Comparison of ENCODE assay signal across 1 cellular context in genomic region chr20:39081255-39081654, GRCh38.
TF ChIP-seq lines count a peak whose summit lies in the region.

No MANE protein-coding gene starts in this region.

TF ChIP-seq in GM23338, 12 proteins besides CTCF, POLR2A, EP300 and RAD21 (continued from another document):
- no peak for TF ChIP-seq ZNF462 (CRISPR knock-in tag; IDR thresholded peaks at IDR 0.05)
- no peak for TF ChIP-seq EZH2 (IDR thresholded peaks at IDR 0.05; ENCODE audit: low read depth, unreplicated experiment)
